ENCODE assay signal across 8 cellular contexts in genomic region chr12:48681738-48682532, GRCh38. TPM values are rescaled to one million over a fixed set of nuclear protein-coding genes. Genes with fewer than 3 reads are reported as not detected.
DNase-seq lines count a peak whose midpoint lies in the region; ATAC-seq, FAIRE-seq and TF ChIP-seq lines count a peak whose summit lies in the region.

KANSL2 (minus strand) TSS chr12:48682238; CDS start chr12:48681632, 606 bp downstream.

- peaks cover 12% of the 10 kb centered on the region; the same call in 1 of the 2 replicates for H3K36me3 ChIP-seq in Loucy (ENCODE audit: insufficient read depth, low read length)

- H3K4me2 ChIP-seq in Loucy (ENCODE audit: low read depth, low read length, poor library complexity, severe bottlenecking): peak within 1 kb of the TSS; percentile 91

- TF ChIP-seq CTCF in Loucy (conservative IDR thresholded peaks at IDR 0.05; ENCODE audit: low read length) (no peak), fibroblast of mammary gland (conservative IDR thresholded peaks at IDR 0.05; ENCODE audit: control insufficient read depth, insufficient read depth, low read depth, low read length) (no peak), natural killer cell (IDR thresholded peaks at IDR 0.05) (no peak)

- intact Hi-C loops in natural killer cell (cut with micrococcal nuclease): loop anchor here (1.0 kb wide), 1 partner anchor 34 kb away; the partner anchor contains the start of gene CCNT1

- H3K27me3 Mint-ChIP-seq in natural killer cell (ENCODE audit: low read depth in 2 of 2): no peaks in the 10 kb centered on the region

- FAIRE-seq in H54 (lab: Jason Lieb, UNC): peak; percentile 89

- H3K4me1 ChIP-seq in Loucy (ENCODE audit: insufficient read depth, low read length, poor library complexity, severe bottlenecking): peaks cover 32% of the 10 kb centered on the region

- no peaks in the 10 kb centered on the region for H3K9me3 ChIP-seq in Loucy (ENCODE audit: insufficient read depth, low read depth, low read length)

- peak within 1 kb of the TSS; percentile 94 for H3K9ac ChIP-seq in Loucy (ENCODE audit: low read depth, low read length, poor library complexity, severe bottlenecking)

- peaks cover 51% of the 10 kb centered on the region for H3K79me2 ChIP-seq in Loucy (ENCODE audit: insufficient read depth, low read length)

- H3K9me3 Mint-ChIP-seq in natural killer cell: no peaks in the 10 kb centered on the region

- no peaks in the 10 kb centered on the region for H3K9me2 ChIP-seq in Loucy (replicated peaks; ENCODE audit: low read depth, low read length)

- ATAC-seq in natural killer cell: peak; percentile 95 to 99 (median 95)

- H3K4me3 ChIP-seq in Loucy (ENCODE audit: low read length, poor library complexity, severe bottlenecking): peak within 1 kb of the TSS; percentile 86
- peak within 1 kb of the TSS; percentile 99 for H3K4me3 ChIP-seq in fibroblast of mammary gland (ENCODE audit: control insufficient read depth, low read depth, low read length)

- peaks cover 46% of the 10 kb centered on the region for H4K20me1 ChIP-seq in Loucy (ENCODE audit: insufficient read depth, low read length, poor library complexity, severe bottlenecking)

- H3K36me3 Mint-ChIP-seq in natural killer cell: peaks cover 7% of the 10 kb centered on the region

- H3K4me1 Mint-ChIP-seq in natural killer cell: peaks cover 37 to 49% of the 10 kb centered on the region in 2 donors

- no peaks in the 10 kb centered on the region for H3K27me3 ChIP-seq in Loucy (ENCODE audit: insufficient read depth, low read length, poor library complexity, severe bottlenecking)

- DNase-seq in EL: peak; percentile 99
- DNase-seq in H54 (ENCODE audit: insufficient read length, low spot score): peak; percentile 93
- DNase-seq in activated T-helper 9 cell treated with anti-CD3 and anti-CD28 coated beads, Interleukin-2, amount 50 U/mL, for 16 hours (ENCODE audit: low read depth): peak; percentile 95
- DNase-seq in fibroblast of mammary gland (ENCODE audit: low read depth): peak; percentile 98
- peak; percentile 93 for DNase-seq in natural killer cell
- DNase-seq in stimulated activated naive CD4-positive, alpha-beta T cell treated with Interleukin-2 at 50 U/mL for 16 hours (lab: John Stamatoyannopoulos, UW): peak; percentile 99

- H3K4me3 Mint-ChIP-seq in natural killer cell: peak within 1 kb of the TSS; percentile 94

- TF ChIP-seq POLR2A in H54 (IDR thresholded peaks at IDR 0.05; ENCODE audit: low read depth, low read length) (peak; percentile 98), Raji (IDR thresholded peaks at IDR 0.05; ENCODE audit: insufficient read depth, low read depth, low read length) (peak; percentile 99)

- no peaks in the 10 kb centered on the region for H3F3A ChIP-seq in Loucy (ENCODE audit: low read depth)

- peak within 1 kb of the TSS; percentile 93 for H2AFZ ChIP-seq in Loucy (ENCODE audit: low read length)

- H3K27ac Mint-ChIP-seq in natural killer cell: peak within 1 kb of the TSS; percentile 92 to 98

RNA-seq across cellular contexts. Expression of gene KANSL2, which starts in this region (rescaled TPM):
- 100 to 1,000 TPM; 103 to 132 (median 125) TPM for total RNA-seq in natural killer cell

Comparison
In these comparisons a context has a peak if more than half of its experiments do, and no peak if none do; other contexts are left out.
1. Peak in every context shown above with its lines: DNase-seq, ATAC-seq and H3K4me3 ChIP-seq.